In the genomic region with DNA sequence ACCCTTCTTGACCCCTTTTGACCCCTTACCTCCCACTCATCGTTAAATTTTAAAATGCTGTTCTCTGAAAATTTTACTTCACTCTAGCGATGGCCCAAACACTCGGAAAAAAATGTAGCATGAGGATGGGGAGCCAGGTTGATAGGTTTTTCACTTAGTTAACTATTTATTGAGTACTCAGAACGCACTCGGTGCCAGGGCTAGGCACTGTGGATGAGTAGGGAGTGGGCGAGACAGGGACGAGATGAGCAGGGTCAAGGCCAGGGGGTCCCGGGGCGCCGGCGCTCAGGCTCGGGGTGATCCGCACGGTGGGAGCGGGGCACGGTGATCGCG, we compare ENCODE assay signal across 8 cellular contexts. TPM values are rescaled to one million over a fixed set of nuclear protein-coding genes. Genes with fewer than 3 reads are reported as not detected.
A peak's percentile ranks its signal among the peaks of the same experiment; 100 is the strongest.
DNase-seq lines count a peak whose midpoint lies in the region; ATAC-seq and TF ChIP-seq lines count a peak whose summit lies in the region.

No MANE protein-coding gene starts in this region.

- H3K27ac ChIP-seq in HL-60 (replicated peaks) (peak overlapping the region; percentile 84), colonic mucosa (peak overlapping the region; percentile 82)

- H3K9me3 ChIP-seq in colonic mucosa = no peaks in the 10 kb centered on the region

- peak overlapping the region; percentile 79 to 85 for H3K27ac Mint-ChIP-seq in natural killer cell treated with Interleukin-12 subunit alpha and Interleukin-12 subunit beta and Interleukin-15 and Interleukin-18, amount 100 ng/mL, for 72 hours

- peaks cover 5% of the 10 kb centered on the region for H3K36me3 ChIP-seq in colonic mucosa

- peak overlapping the region; percentile 87 to 90 for H3K9ac ChIP-seq in colonic mucosa (ENCODE audit: low read depth in 2 of 2, low read length in 2 of 2)

- H3K4me1 Mint-ChIP-seq in natural killer cell treated with Interleukin-12 subunit alpha and Interleukin-12 subunit beta and Interleukin-15 and Interleukin-18, amount 100 ng/mL, for 72 hours (ENCODE audit: low read depth in 2 of 2) = peaks cover 36 to 46% of the 10 kb centered on the region in 2 donors

- peaks cover 10% of the 10 kb centered on the region for H3K9me3 Mint-ChIP-seq in natural killer cell treated with Interleukin-12 subunit alpha and Interleukin-12 subunit beta and Interleukin-15 and Interleukin-18, amount 100 ng/mL, for 72 hours

- H3K27me3 Mint-ChIP-seq in natural killer cell treated with Interleukin-12 subunit alpha and Interleukin-12 subunit beta and Interleukin-15 and Interleukin-18, amount 100 ng/mL, for 72 hours = no peaks in the 10 kb centered on the region

- no peak for ATAC-seq in natural killer cell treated with Interleukin-12 subunit alpha and Interleukin-12 subunit beta and Interleukin-15 and Interleukin-18, amount 100 ng/mL, for 72 hours

- no peak for TF ChIP-seq CTCF in HL-60 (IDR thresholded peaks at IDR 0.05; ENCODE audit: insufficient read depth, low read length)
- no peak for TF ChIP-seq CTCF in colonic mucosa (IDR thresholded peaks at IDR 0.05)
- TF ChIP-seq CTCF in GM10266 (IDR thresholded peaks at IDR 0.05; ENCODE audit: control insufficient read depth, insufficient read depth, low read depth, missing control alignments) = no peak

- H3K36me3 Mint-ChIP-seq in natural killer cell treated with Interleukin-12 subunit alpha and Interleukin-12 subunit beta and Interleukin-15 and Interleukin-18, amount 100 ng/mL, for 72 hours = peaks cover 40% of the 10 kb centered on the region

- H3K27me3 ChIP-seq in HL-60 (ENCODE audit: insufficient read depth, poor library complexity, severe bottlenecking) = no peaks in the 10 kb centered on the region
- H3K27me3 ChIP-seq in colonic mucosa = no peaks in the 10 kb centered on the region

- H3K4me1 ChIP-seq in colonic mucosa = no peaks in the 10 kb centered on the region

- peak; percentile 1 for DNase-seq in CD1c-positive myeloid dendritic cell (ENCODE audit: extremely low spot score)
- DNase-seq in HL-60 (ENCODE audit: low read depth in 1 of 2, low spot score in 1 of 2) = no peak
- DNase-seq in colonic mucosa = no peak
- no peak for DNase-seq in natural killer cell treated with Interleukin-12 subunit alpha and Interleukin-12 subunit beta and Interleukin-15 and Interleukin-18, amount 100 ng/mL, for 72 hours (ENCODE audit: low spot score)
- no peak for DNase-seq in GM10266 (ENCODE audit: extremely low spot score)
- DNase-seq in activated CD4-positive, CD25-positive, alpha-beta regulatory T cell treated with anti-CD3 and anti-CD28 coated beads, Interleukin-2, amount 50 U/mL, for 72 hours = no peak
- no peak for DNase-seq in NCI-H2227 (lab: John Stamatoyannopoulos, UW; ENCODE audit: unreplicated experiment)
- DNase-seq in iPS-NIHi7 (ENCODE audit: extremely low spot score) = no peak

- H3K4me3 Mint-ChIP-seq in natural killer cell treated with Interleukin-12 subunit alpha and Interleukin-12 subunit beta and Interleukin-15 and Interleukin-18, amount 100 ng/mL, for 72 hours = peak overlapping the region; percentile 92

- peak overlapping the region; percentile 87 for H3K4me3 ChIP-seq in HL-60 (replicated peaks; ENCODE audit: insufficient read depth, low read length)
- peak overlapping the region; percentile 90 for H3K4me3 ChIP-seq in colonic mucosa

- intact Hi-C loops in colonic mucosa (cut with DNase I) = loop anchor here (5.0 kb wide), 1 partner anchor 97 kb away; a partner anchor contains a TSS

RNA-seq across cellular contexts. Expression of a gene that starts 0.4 kb away (rescaled TPM):
- 1 to 10 TPM; 7.2 to 7.5 TPM for total RNA-seq in colonic mucosa
- total RNA-seq in natural killer cell treated with Interleukin-12 subunit alpha and Interleukin-12 subunit beta and Interleukin-15 and Interleukin-18, amount 100 ng/mL, for 72 hours = 10 to 100 TPM; 12.6 to 16.9 TPM

RNA-seq across cellular contexts. Expression of a gene that starts 0.6 kb away (rescaled TPM):
- 1 to 10 TPM; 6.7 to 6.8 TPM for total RNA-seq in colonic mucosa
- total RNA-seq in natural killer cell treated with Interleukin-12 subunit alpha and Interleukin-12 subunit beta and Interleukin-15 and Interleukin-18, amount 100 ng/mL, for 72 hours = 10 to 100 TPM in 1 of 2 donors, 1 to 10 TPM in 1; 9.2 to 10.2 TPM

RNA-seq across cellular contexts. Expression of a gene that starts 42.9 kb away (rescaled TPM):
- total RNA-seq in colonic mucosa = 1 to 10 TPM; 1.4 to 1.7 TPM
- 1 to 10 TPM; 2.7 to 2.9 TPM for total RNA-seq in natural killer cell treated with Interleukin-12 subunit alpha and Interleukin-12 subunit beta and Interleukin-15 and Interleukin-18, amount 100 ng/mL, for 72 hours

RNA-seq across cellular contexts. Expression of a gene that starts 43.1 kb away (rescaled TPM):
- total RNA-seq in colonic mucosa = 10 to 100 TPM; 56.8 to 68.6 TPM
- total RNA-seq in natural killer cell treated with Interleukin-12 subunit alpha and Interleukin-12 subunit beta and Interleukin-15 and Interleukin-18, amount 100 ng/mL, for 72 hours = 10 to 100 TPM; 59.0 to 60.0 TPM

RNA-seq across cellular contexts. Expression of a gene that starts 44.7 kb away (rescaled TPM):
- not detected for total RNA-seq in colonic mucosa
- not detected for total RNA-seq in natural killer cell treated with Interleukin-12 subunit alpha and Interleukin-12 subunit beta and Interleukin-15 and Interleukin-18, amount 100 ng/mL, for 72 hours
